In the genomic region with DNA sequence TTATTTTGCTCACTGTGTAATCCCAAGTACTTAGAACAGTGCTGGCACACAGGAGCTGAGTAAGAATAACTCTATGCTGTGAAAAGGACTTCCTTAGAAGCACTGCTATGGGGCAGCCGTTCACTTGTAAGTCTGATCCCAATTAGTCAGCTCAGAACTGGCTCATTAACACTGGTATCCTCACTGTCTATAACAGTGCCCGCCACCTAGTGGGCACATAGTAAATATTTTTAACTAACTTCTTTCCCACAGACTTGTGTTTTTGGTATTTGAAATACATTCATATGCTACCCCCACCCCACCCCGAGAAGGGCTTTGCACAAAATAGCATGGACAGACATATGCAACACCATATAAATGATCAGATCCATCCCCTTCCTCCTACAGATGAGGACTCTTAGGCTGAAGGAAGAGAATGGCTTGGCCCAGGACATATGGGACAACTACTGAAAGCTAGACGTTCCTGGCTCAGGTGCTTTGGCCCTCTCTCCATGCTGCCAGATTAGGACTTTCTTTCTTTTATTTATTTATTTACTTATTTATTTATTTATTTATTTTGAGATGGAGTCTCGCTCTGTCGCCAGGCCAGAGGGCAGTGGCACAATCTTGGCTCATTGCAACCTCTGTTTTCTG, we compare ENCODE assay signal across 8 cellular contexts. TPM values are rescaled to one million over a fixed set of nuclear protein-coding genes. Genes with fewer than 3 reads are reported as not detected.
DNase-seq lines count a peak whose midpoint lies in the region; ATAC-seq and TF ChIP-seq lines count a peak whose summit lies in the region.

No MANE protein-coding gene starts in this region.

- H3K9me3 ChIP-seq in A673 (ENCODE audit: low read depth, low read length, poor library complexity, severe bottlenecking) (no peaks in the 10 kb centered on the region), endodermal cell (ENCODE audit: control insufficient read depth, low read length) (no peaks in the 10 kb centered on the region), mucosa of descending colon (no peaks in the 10 kb centered on the region), thyroid gland (no peaks in the 10 kb centered on the region)

- no peaks in the 10 kb centered on the region for H3K4me1 ChIP-seq in A673 (ENCODE audit: insufficient read depth, low read length, poor library complexity, severe bottlenecking)
- no peaks in the 10 kb centered on the region for H3K4me1 ChIP-seq in endodermal cell (ENCODE audit: control insufficient read depth, insufficient read depth, low read length)
- no peaks in the 10 kb centered on the region for H3K4me1 ChIP-seq in mucosa of descending colon (ENCODE audit: low read depth)
- no peaks in the 10 kb centered on the region for H3K4me1 ChIP-seq in thyroid gland

- H3K9me3 Mint-ChIP-seq in activated B cell treated with CpG ODN at 0.5 μM for 24 hours (no peaks in the 10 kb centered on the region), endodermal cell (no peaks in the 10 kb centered on the region)

- H3K36me3 ChIP-seq in A673 (ENCODE audit: insufficient read depth, low read length, poor library complexity, severe bottlenecking) (peaks cover 5% of the 10 kb centered on the region), endodermal cell (ENCODE audit: control insufficient read depth, insufficient read depth, low read length) (peaks cover 71% of the 10 kb centered on the region), mucosa of descending colon (ENCODE audit: low read depth) (no peaks in the 10 kb centered on the region), thyroid gland (no peaks in the 10 kb centered on the region)

- no peak overlapping the region for H3K9ac ChIP-seq in endodermal cell (ENCODE audit: extremely low read depth, low read length, poor library complexity, severe bottlenecking)

- H3K27ac ChIP-seq in A673 (ENCODE audit: low read depth, low read length, poor library complexity, severe bottlenecking) (no peak overlapping the region), endodermal cell (ENCODE audit: low read depth, low read length) (no peak overlapping the region), thyroid gland (no peak overlapping the region)

- POLR2A ChIA-PET in A673 (lab: Charles Lee; ENCODE audit: low non-redundant PET) (no interaction called here), activated B cell treated with CpG ODN at 0.5 μM for 24 hours (lab: Charles Lee) (no interaction called here)

- no peak for TF ChIP-seq POLR2A in thyroid gland (IDR thresholded peaks at IDR 0.05)

- intact Hi-C loops in A673 (cut with micrococcal nuclease; ENCODE audit: unreplicated experiment): loop anchor here (10.0 kb wide), 1 partner anchor 611 kb away; no protein-coding TSS in a partner anchor
- intact Hi-C loops in activated B cell treated with CpG ODN at 0.5 μM for 24 hours (cut with micrococcal nuclease): loop anchor here (1.0 to 10.0 kb wide), 4 partner anchors 25 to 1321 kb away; no protein-coding TSS in a partner anchor
- intact Hi-C loops in mucosa of descending colon (cut with DNase I, micrococcal nuclease): no loop called here
- intact Hi-C loops in thyroid gland (cut with DNase I): no loop called here

- DNase-seq in A673 (ENCODE audit: low spot score) (peak; percentile 80), NCI-H2171 (lab: John Stamatoyannopoulos, UW) (peak; percentile 18), activated B cell treated with CpG ODN at 0.5 μM for 24 hours (no peak), endodermal cell (peak; percentile 76), mucosa of descending colon (peak in 1 of 3 donors; percentile 54), thyroid gland (peak; percentile 21 to 35)

- no peak overlapping the region for H3K4me3 Mint-ChIP-seq in activated B cell treated with CpG ODN at 0.5 μM for 24 hours
- no peak overlapping the region for H3K4me3 Mint-ChIP-seq in endodermal cell

- peaks cover 26% of the 10 kb centered on the region for H3K4me1 Mint-ChIP-seq in activated B cell treated with CpG ODN at 0.5 μM for 24 hours
- H3K4me1 Mint-ChIP-seq in endodermal cell: no peaks in the 10 kb centered on the region

- H3K27me3 Mint-ChIP-seq in activated B cell treated with CpG ODN at 0.5 μM for 24 hours: no peaks in the 10 kb centered on the region
- no peaks in the 10 kb centered on the region for H3K27me3 Mint-ChIP-seq in endodermal cell (ENCODE audit: insufficient read depth)

- CTCF ChIA-PET in A673 (lab: Charles Lee) (interaction anchor here (0.6 to 1.5 kb wide), 13 partner anchors 25 to 1150 kb away, joined by 3 to 19 read pairs (median 4); no protein-coding TSS in a partner anchor), activated B cell treated with CpG ODN at 0.5 μM for 24 hours (lab: Charles Lee) (interaction anchor here (0.6 to 1.5 kb wide), 7 partner anchors 11 to 238 kb away, joined by 3 to 6 read pairs (median 3); no protein-coding TSS in a partner anchor)

- no TSS peak for BruUV-seq in A673 (replicated peaks; lab: Mats Ljungman, UMichigan)

- WGBS in endodermal cell (ENCODE audit: insufficient coverage in 1 of 2, insufficient read length in 1 of 2), 2 experiments: 63 to 70% methylated on average over 1 to 5 of the region's 6 CpGs
- WGBS in thyroid gland, 2 donors: 55 to 59% methylated on average over 6 of the region's 6 CpGs

- H3K36me3 Mint-ChIP-seq in activated B cell treated with CpG ODN at 0.5 μM for 24 hours (ENCODE audit: low read depth) (no peaks in the 10 kb centered on the region), endodermal cell (ENCODE audit: low read depth) (peaks cover 49% of the 10 kb centered on the region)

- ATAC-seq in GM18498 (IDR thresholded peaks at IDR 0.05; ENCODE audit: unreplicated experiment) (peak; percentile 32), HG02938 (IDR thresholded peaks at IDR 0.05; ENCODE audit: unreplicated experiment) (peak; percentile 39), activated B cell treated with CpG ODN at 0.5 μM for 24 hours (ENCODE audit: low read depth) (peak; percentile 51), mucosa of descending colon (peak; percentile 80)

- H3K27me3 ChIP-seq in A673 (replicated peaks; ENCODE audit: insufficient read depth, low read depth, low read length, poor library complexity): no peaks in the 10 kb centered on the region
- no peaks in the 10 kb centered on the region for H3K27me3 ChIP-seq in endodermal cell (ENCODE audit: control insufficient read depth, insufficient read depth, low read length, poor library complexity, severe bottlenecking)
- no peaks in the 10 kb centered on the region for H3K27me3 ChIP-seq in thyroid gland

- no peak overlapping the region for H3K27ac Mint-ChIP-seq in activated B cell treated with CpG ODN at 0.5 μM for 24 hours
- no peak overlapping the region for H3K27ac Mint-ChIP-seq in endodermal cell

- TF ChIP-seq CTCF in A673 (conservative IDR thresholded peaks at IDR 0.05; ENCODE audit: low read depth, low read length) (peak; percentile 81), activated B cell treated with CpG ODN at 0.5 μM for 24 hours (IDR thresholded peaks at IDR 0.05) (no peak), endodermal cell (conservative IDR thresholded peaks at IDR 0.05) (peak; percentile 82), mucosa of descending colon (IDR thresholded peaks at IDR 0.05) (no peak), thyroid gland (IDR thresholded peaks at IDR 0.05) (peak in 5 of 6 experiments; percentile 26 to 54 (median 43))

- H3K4me3 ChIP-seq in A673 (ENCODE audit: low read depth, low read length, poor library complexity, severe bottlenecking): no peak overlapping the region
- H3K4me3 ChIP-seq in endodermal cell (ENCODE audit: low read length): no peak overlapping the region
- no peak overlapping the region for H3K4me3 ChIP-seq in mucosa of descending colon
- no peak overlapping the region for H3K4me3 ChIP-seq in thyroid gland (replicated peaks in 1 of 3)

RNA-seq across cellular contexts. Expression of a gene that starts 47.1 kb away (rescaled TPM):
- total RNA-seq in A673 (2021) (71.8 and 73.2 TPM in 2 replicates), activated B cell treated with CpG ODN at 0.5 μM for 24 hours (0.49 and 1.3 TPM in 2 replicates), endodermal cell (100 to 1,000 TPM; 101 to 113 TPM), mucosa of descending colon (100 to 1,000 TPM; 208 to 580 (median 356) TPM), thyroid gland (100 to 1,000 TPM in 3 of 4 donors, 10 to 100 TPM in 1; 99.8 to 169 (median 149) TPM)
- polyA plus RNA-seq in endodermal cell (2013, experiment 1 of 2): 66.5 TPM
- polyA plus RNA-seq in endodermal cell (2013, experiment 2 of 2): 66.8 TPM

Comparison
In these comparisons a context has a peak if more than half of its experiments do, and no peak if none do; other contexts are left out.
1. CTCF ChIP-seq: peak in A673 (single experiment), endodermal cell (single experiment) and thyroid gland (5 of 6); none in activated B cell treated with CpG ODN at 0.5 μM for 24 hours (single experiment) and mucosa of descending colon (single experiment).
2. RNA of a gene that starts 47.1 kb away (total RNA-seq): 208 to 580 TPM in mucosa of descending colon, 99.8 to 169 TPM in thyroid gland, 101 to 113 TPM in endodermal cell and 71.8 to 73.2 TPM in A673; 0.49 to 1.3 TPM in activated B cell treated with CpG ODN at 0.5 μM for 24 hours; every median in the first group is over 10 times any median in the second.
3. intact Hi-C loops: an anchor here in A673 (10.0 kb wide) and activated B cell treated with CpG ODN at 0.5 μM for 24 hours (1.0 to 10.0 kb wide); none called in mucosa of descending colon and thyroid gland.
4. Peak in every context shown above with its lines, with median percentiles within 50 percentile points of each other: ATAC-seq.